In genomic region chr2:95001701-95002100, GRCh38 we compare ENCODE assay signal across 18 cellular contexts. TPM values are rescaled to one million over a fixed set of nuclear protein-coding genes. Genes with fewer than 3 reads are reported as not detected.
A peak's percentile ranks its signal among the peaks of the same experiment; 100 is the strongest.
DNase-seq lines count a peak whose midpoint lies in the region; ATAC-seq and TF ChIP-seq lines count a peak whose summit lies in the region.
"Had no signal": no experiment of that assay in that cellular context is flagged by ENCODE, and none has a peak within 500 bp of the region (broad histone marks: within the 10 kb centered on the region; RNA-seq: fewer than 3 reads in every experiment).

No MANE protein-coding gene starts in this region.

- H3K4me3 ChIP-seq in stomach smooth muscle (ENCODE audit: low read length in 2 of 2): no peak overlapping the region
- H3K4me3 ChIP-seq: BLaER1 treated with 17β-estradiol and CSF1 and Interleukin-3, amounts not matched to agents 10 nM and 100 nM; GM23248 had no signal

- H3K4me1 Mint-ChIP-seq in natural killer cell treated with Interleukin-12 subunit alpha and Interleukin-12 subunit beta and Interleukin-15 and Interleukin-18, amount 100 ng/mL, for 72 hours (ENCODE audit: low read depth in 2 of 2): no peaks in the 10 kb centered on the region
- peaks cover 0 to 4% of the 10 kb centered on the region in 2 donors for H3K4me1 Mint-ChIP-seq in natural killer cell
- H3K4me1 Mint-ChIP-seq: B cell had no signal

- no peaks in the 10 kb centered on the region for H3K9me3 ChIP-seq in stomach smooth muscle (ENCODE audit: control insufficient read depth in 2 of 2, low read length in 2 of 2)

- H3K27me3 Mint-ChIP-seq in natural killer cell treated with Interleukin-12 subunit alpha and Interleukin-12 subunit beta and Interleukin-15 and Interleukin-18, amount 100 ng/mL, for 72 hours: peaks cover 7 to 10% of the 10 kb centered on the region in 2 donors
- peaks cover 7 to 8% of the 10 kb centered on the region in 2 donors for H3K27me3 Mint-ChIP-seq in natural killer cell (ENCODE audit: low read depth in 2 of 2)

- peak overlapping the region in 1 of 2 donors; percentile 13 for H3K9ac ChIP-seq in stomach smooth muscle (ENCODE audit: low read length in 2 of 2)
- H3K9ac ChIP-seq: BLaER1 treated with 17β-estradiol and CSF1 and Interleukin-3, amounts not matched to agents 10 nM and 100 nM; GM23248 had no signal

- no peak overlapping the region for H3K4me3 Mint-ChIP-seq in natural killer cell treated with Interleukin-12 subunit alpha and Interleukin-12 subunit beta and Interleukin-15 and Interleukin-18, amount 100 ng/mL, for 72 hours
- no peak overlapping the region for H3K4me3 Mint-ChIP-seq in natural killer cell
- H3K4me3 Mint-ChIP-seq: B cell; CD4-positive, CD25-positive, alpha-beta regulatory T cell; CD8-positive, alpha-beta memory T cell had no signal

- peak overlapping the region; percentile 55 for H3K27ac ChIP-seq in stomach smooth muscle (ENCODE audit: low read length)
- H3K27ac ChIP-seq: BLaER1 treated with 17β-estradiol and CSF1 and Interleukin-3, amounts not matched to agents 10 nM and 100 nM; GM23248 had no signal

- intact Hi-C loops in natural killer cell (cut with micrococcal nuclease): no loop called here

- no peak for ATAC-seq in natural killer cell treated with Interleukin-12 subunit alpha and Interleukin-12 subunit beta and Interleukin-15 and Interleukin-18, amount 100 ng/mL, for 72 hours
- no peak for ATAC-seq in natural killer cell

- H3K36me3 Mint-ChIP-seq in natural killer cell treated with Interleukin-12 subunit alpha and Interleukin-12 subunit beta and Interleukin-15 and Interleukin-18, amount 100 ng/mL, for 72 hours: no peaks in the 10 kb centered on the region
- H3K36me3 Mint-ChIP-seq in natural killer cell: no peaks in the 10 kb centered on the region
- H3K36me3 Mint-ChIP-seq: CD8-positive, alpha-beta memory T cell had no signal

- no peak overlapping the region for H3K27ac Mint-ChIP-seq in natural killer cell treated with Interleukin-12 subunit alpha and Interleukin-12 subunit beta and Interleukin-15 and Interleukin-18, amount 100 ng/mL, for 72 hours
- no peak overlapping the region for H3K27ac Mint-ChIP-seq in natural killer cell
- H3K27ac Mint-ChIP-seq: B cell; CD4-positive, CD25-positive, alpha-beta regulatory T cell had no signal

- peak; percentile 16 for DNase-seq in natural killer cell treated with Interleukin-12 subunit alpha and Interleukin-12 subunit beta and Interleukin-15 and Interleukin-18, amount 100 ng/mL, for 72 hours (ENCODE audit: low spot score)
- DNase-seq in natural killer cell (no peak), cerebellar cortex (ENCODE audit: low spot score) (peak; percentile 14), NCI-H82 (lab: John Stamatoyannopoulos, UW) (no peak)
- no peak for DNase-seq in activated CD8-positive, alpha-beta memory T cell treated with anti-CD3 and anti-CD28 coated beads, Interleukin-2, amount 50 U/mL, for 48 hours
- DNase-seq: CD4-positive, CD25-positive, alpha-beta regulatory T cell; CD8-positive, alpha-beta memory T cell; COR-L47; GDM1; GM23248; HCEC 1CT; IMR-90 had no signal

- no peak for TF ChIP-seq CTCF in natural killer cell (IDR thresholded peaks at IDR 0.05)

- peaks cover 10% of the 10 kb centered on the region for H3K4me1 ChIP-seq in stomach smooth muscle (ENCODE audit: control insufficient read depth, insufficient read depth, low read length)

- H3K27me3 ChIP-seq in stomach smooth muscle (ENCODE audit: control insufficient read depth in 1 of 2, insufficient read depth in 2 of 2, low read length in 2 of 2): peaks cover 14% of the 10 kb centered on the region in 2 donors

- no peaks in the 10 kb centered on the region for H3K9me3 Mint-ChIP-seq in natural killer cell treated with Interleukin-12 subunit alpha and Interleukin-12 subunit beta and Interleukin-15 and Interleukin-18, amount 100 ng/mL, for 72 hours
- H3K9me3 Mint-ChIP-seq in natural killer cell: no peaks in the 10 kb centered on the region
- H3K9me3 Mint-ChIP-seq: CD4-positive, CD25-positive, alpha-beta regulatory T cell; CD8-positive, alpha-beta memory T cell had no signal

- H3K36me3 ChIP-seq in stomach smooth muscle (ENCODE audit: control insufficient read depth in 2 of 2, insufficient read depth in 2 of 2, low read length in 2 of 2): no peaks in the 10 kb centered on the region
- H3K36me3 ChIP-seq: BLaER1 treated with 17β-estradiol and CSF1 and Interleukin-3, amounts not matched to agents 10 nM and 100 nM had no signal

RNA-seq across cellular contexts. Expression of gene MAL, which starts 23.8 kb away (rescaled TPM):
- 1 to 10 TPM; 1.2 to 2.2 TPM for total RNA-seq in natural killer cell treated with Interleukin-12 subunit alpha and Interleukin-12 subunit beta and Interleukin-15 and Interleukin-18, amount 100 ng/mL, for 72 hours
- total RNA-seq in natural killer cell: 1 to 10 TPM in 2 of 3 donors, under 1 TPM in 1; 0.54 to 3.3 (median 1.8) TPM
- total RNA-seq: A172, GM23248, H4, HT-29, IMR-90 had no signal

Comparison
In these comparisons a context has a peak if more than half of its experiments do, and no peak if none do; other contexts are left out.
1. DNase-seq: peak in natural killer cell treated with Interleukin-12 subunit alpha and Interleukin-12 subunit beta and Interleukin-15 and Interleukin-18, amount 100 ng/mL, for 72 hours (single experiment) and cerebellar cortex (single experiment); none in natural killer cell (single experiment), activated CD8-positive, alpha-beta memory T cell treated with anti-CD3 and anti-CD28 coated beads, Interleukin-2, amount 50 U/mL, for 48 hours (single experiment) and NCI-H82 (single experiment).